Comparison of ENCODE assay signal across 9 cellular contexts in genomic region chr10:16828731-16829175, GRCh38. TPM values are rescaled to one million over a fixed set of nuclear protein-coding genes. Genes with fewer than 3 reads are reported as not detected.
DNase-seq lines count a peak whose midpoint lies in the region; ATAC-seq, FAIRE-seq and TF ChIP-seq lines count a peak whose summit lies in the region.
"Had no signal": no experiment of that assay in that cellular context is flagged by ENCODE, and none has a peak within 500 bp of the region (broad histone marks: within the 10 kb centered on the region; RNA-seq: fewer than 3 reads in every experiment).

No MANE protein-coding gene starts in this region.

- peak overlapping the region; percentile 83 for H3K4me2 ChIP-seq in astrocyte (ENCODE audit: low read length)

- peaks cover 2% of the 10 kb centered on the region for H3K4me1 Mint-ChIP-seq in astrocyte (ENCODE audit: low read depth, unreplicated experiment)
- H3K4me1 Mint-ChIP-seq in activated naive CD4-positive, alpha-beta T cell treated with anti-CD3 and anti-CD28 coated beads, Interleukin-2, amount 10 ng/mL, durations not matched to agents 7 days and 5 days, result peaks cover 11% of the 10 kb centered on the region
- H3K4me1 Mint-ChIP-seq: neural crest cell had no signal

- peak; percentile 22 for ATAC-seq in thoracic aorta (ENCODE audit: insufficient number of reproducible peaks, low FRiP score, low read depth)

- no peaks in the 10 kb centered on the region for H3K9me3 Mint-ChIP-seq in astrocyte (ENCODE audit: unreplicated experiment)
- H3K9me3 Mint-ChIP-seq in activated naive CD4-positive, alpha-beta T cell treated with anti-CD3 and anti-CD28 coated beads, Interleukin-2, amount 10 ng/mL, durations not matched to agents 7 days and 5 days, result no peaks in the 10 kb centered on the region
- H3K9me3 Mint-ChIP-seq: neural crest cell had no signal

- DNase-seq in H4 (ENCODE audit: low spot score) (peak; percentile 14), astrocyte (ENCODE audit: low read depth) (peak; percentile 86), glomerular visceral epithelial cell (ENCODE audit: extremely low spot score) (peak; percentile 70), thoracic aorta (ENCODE audit: low spot score) (no peak), occipital lobe (lab: John Stamatoyannopoulos, UW) (no peak), Ammon's horn (ENCODE audit: low spot score) (no peak), T-helper 9 cell (no peak)
- DNase-seq in activated naive CD4-positive, alpha-beta T cell treated with anti-CD3 and anti-CD28 coated beads, Interleukin-2, amount 10 ng/mL, durations not matched to agents 7 days and 5 days, result no peak

- H3K4me3 Mint-ChIP-seq in astrocyte (ENCODE audit: unreplicated experiment), result no peak overlapping the region
- H3K4me3 Mint-ChIP-seq in activated naive CD4-positive, alpha-beta T cell treated with anti-CD3 and anti-CD28 coated beads, Interleukin-2, amount 10 ng/mL, durations not matched to agents 7 days and 5 days, result no peak overlapping the region
- H3K4me3 Mint-ChIP-seq: neural crest cell had no signal

- peak overlapping the region; percentile 62 for H2AFZ ChIP-seq in astrocyte (ENCODE audit: low read depth, low read length)

- H3K9ac ChIP-seq in astrocyte (ENCODE audit: low read length), result peak overlapping the region; percentile 63

- peak overlapping the region; percentile 66 for H3K27ac ChIP-seq in astrocyte (ENCODE audit: low read depth, low read length)
- peak overlapping the region; percentile 78 to 80 for H3K27ac ChIP-seq in thoracic aorta

- TF ChIP-seq CTCF in astrocyte (IDR thresholded peaks at IDR 0.05; ENCODE audit: insufficient read depth, low read depth, low read length), result no peak
- no peak for TF ChIP-seq CTCF in thoracic aorta (IDR thresholded peaks at IDR 0.05)

- H3K27ac Mint-ChIP-seq in astrocyte (ENCODE audit: unreplicated experiment), result no peak overlapping the region
- no peak overlapping the region for H3K27ac Mint-ChIP-seq in activated naive CD4-positive, alpha-beta T cell treated with anti-CD3 and anti-CD28 coated beads, Interleukin-2, amount 10 ng/mL, durations not matched to agents 7 days and 5 days

- FAIRE-seq in astrocyte (lab: Jason Lieb, UNC), result peak; percentile 76

- no peaks in the 10 kb centered on the region for H3K79me2 ChIP-seq in astrocyte (ENCODE audit: insufficient read depth, low read length)

- H3K36me3 ChIP-seq in astrocyte (ENCODE audit: insufficient read depth, low read length), result no peaks in the 10 kb centered on the region
- H3K36me3 ChIP-seq in thoracic aorta, result no peaks in the 10 kb centered on the region

- H3K4me1 ChIP-seq in astrocyte (ENCODE audit: insufficient read depth, low read length) (peaks cover 24% of the 10 kb centered on the region), thoracic aorta (ENCODE audit: control insufficient read depth in 1 of 2, low read depth in 2 of 2) (peaks cover 12 to 40% of the 10 kb centered on the region in 2 donors)

- H3K27me3 Mint-ChIP-seq in astrocyte (ENCODE audit: low read depth, unreplicated experiment), result peaks cover 2% of the 10 kb centered on the region
- H3K27me3 Mint-ChIP-seq in activated naive CD4-positive, alpha-beta T cell treated with anti-CD3 and anti-CD28 coated beads, Interleukin-2, amount 10 ng/mL, durations not matched to agents 7 days and 5 days, result peaks cover 5% of the 10 kb centered on the region

- peak overlapping the region; percentile 41 for H3K4me3 ChIP-seq in astrocyte (ENCODE audit: insufficient read depth, low read depth, low read length)
- H3K4me3 ChIP-seq in thoracic aorta, result peak overlapping the region; percentile 63

- H3K27me3 ChIP-seq in astrocyte (ENCODE audit: insufficient read depth, low read length), result no peaks in the 10 kb centered on the region
- no peaks in the 10 kb centered on the region for H3K27me3 ChIP-seq in thoracic aorta (replicated peaks; ENCODE audit: insufficient read depth)

- H3K36me3 Mint-ChIP-seq in astrocyte (ENCODE audit: low read depth, unreplicated experiment), result no peaks in the 10 kb centered on the region
- no peaks in the 10 kb centered on the region for H3K36me3 Mint-ChIP-seq in activated naive CD4-positive, alpha-beta T cell treated with anti-CD3 and anti-CD28 coated beads, Interleukin-2, amount 10 ng/mL, durations not matched to agents 7 days and 5 days

- H4K20me1 ChIP-seq in astrocyte (ENCODE audit: insufficient read depth, low read length), result no peaks in the 10 kb centered on the region

- CTCF ChIA-PET in activated naive CD4-positive, alpha-beta T cell treated with anti-CD3 and anti-CD28 coated beads, Interleukin-2, amount 10 ng/mL, durations not matched to agents 7 days and 5 days (lab: Charles Lee), result interaction anchor here (0.7 to 2.1 kb wide), 10 partner anchors 9 to 547 kb away, joined by 3 to 10 read pairs (median 3); no protein-coding TSS in a partner anchor

- no peaks in the 10 kb centered on the region for H3K9me3 ChIP-seq in astrocyte (ENCODE audit: insufficient read depth, low read depth, low read length)
- no peaks in the 10 kb centered on the region for H3K9me3 ChIP-seq in thoracic aorta

RNA-seq across cellular contexts. Expression of gene RSU1, which starts 11.5 kb away (rescaled TPM):
- 36.6 and 44.1 TPM in 2 replicates for total RNA-seq in H4 (2014; rRNA removed; shearing (Covaris generic))
- total RNA-seq in astrocyte (138 and 142 TPM in 2 replicates), thoracic aorta (100 to 1,000 TPM in 1 of 2 donors, 10 to 100 TPM in 1; 88.0 to 122 TPM), occipital lobe (29.6 TPM)

Comparison
In these comparisons a context has a peak if more than half of its experiments do, and no peak if none do; other contexts are left out.
1. DNase-seq: peak in H4 (single experiment), astrocyte (single experiment) and glomerular visceral epithelial cell (single experiment); none in thoracic aorta (single experiment), occipital lobe (single experiment), activated naive CD4-positive, alpha-beta T cell treated with anti-CD3 and anti-CD28 coated beads, Interleukin-2, amount 10 ng/mL, durations not matched to agents 7 days and 5 days (single experiment), Ammon's horn (single experiment) and T-helper 9 cell (single experiment).